In the genomic region with DNA sequence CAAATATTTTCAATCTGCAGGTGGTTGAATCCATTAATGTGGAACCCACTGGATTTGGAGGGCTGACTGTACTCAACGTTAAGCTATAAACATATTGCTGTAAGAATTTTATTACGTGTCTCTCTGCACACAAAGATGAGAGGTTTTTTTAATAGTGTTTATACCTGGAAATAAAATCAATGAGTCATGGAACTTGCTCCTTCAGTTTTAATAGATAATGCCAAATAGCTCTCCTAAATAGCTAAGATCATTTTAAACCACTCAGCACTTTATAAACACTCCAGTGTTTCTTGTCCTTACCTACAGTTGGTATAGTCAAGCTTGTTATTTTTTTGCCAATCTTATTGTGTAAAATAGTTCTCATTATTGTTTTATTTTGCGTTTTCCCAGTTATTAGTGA, we compare ENCODE assay signal across 33 cellular contexts.
"Had no signal": no experiment of that assay in that cellular context is flagged by ENCODE, and none has a peak within 500 bp of the region (broad histone marks: within the 10 kb centered on the region; RNA-seq: fewer than 3 reads in every experiment).

No MANE protein-coding gene starts in this region.

- H3K4me3 ChIP-seq: ascending aorta, PC-9 had no signal

- H3K27ac ChIP-seq: ascending aorta, PC-9, RWPE1, VCaP had no signal

- H3K36me3 ChIP-seq: ascending aorta had no signal

- H3K4me1 ChIP-seq: ascending aorta had no signal

- DNase-seq: activated B cell treated with CpG ODN at 0.5 μM for 24 hours; activated CD4-positive, alpha-beta memory T cell treated with anti-CD3 and anti-CD28 coated beads, Interleukin-2, amount 10 ng/mL, durations not matched to agents 7 days and 5 days; activated CD4-positive, alpha-beta T cell treated with anti-CD3 and anti-CD28 coated beads for 4 hours; activated CD4-positive, alpha-beta T cell treated with anti-CD3 and anti-CD28 coated beads, Interleukin-2, amount 50 U/mL, for 1 hour; activated CD4-positive, CD25-positive, alpha-beta regulatory T cell treated with anti-CD3 and anti-CD28 coated beads, Interleukin-2, amount 50 U/mL, for 72 hours; activated CD8-positive, alpha-beta memory T cell treated with anti-CD3 and anti-CD28 coated beads for 24 hours; activated CD8-positive, alpha-beta memory T cell treated with anti-CD3 and anti-CD28 coated beads, Interleukin-2, amount 10 ng/mL, durations not matched to agents 7 days and 5 days; activated CD8-positive, alpha-beta memory T cell treated with anti-CD3 and anti-CD28 coated beads, Interleukin-2, amount 50 U/mL, for 48 hours; activated effector memory CD4-positive, alpha-beta T cell treated with Interleukin-2 at 50 U/mL for 16 hours; activated naive CD4-positive, alpha-beta T cell treated with anti-CD3 and anti-CD28 coated beads, Interleukin-2, amount 10 ng/mL, durations not matched to agents 7 days and 5 days; activated naive CD8-positive, alpha-beta T cell treated with anti-CD3 and anti-CD28 coated beads, Interleukin-2, amount 50 U/mL, for 24 hours; activated T-cell treated with anti-CD3 and anti-CD28 coated beads, Interleukin-2, amount 50 U/mL, for 48 hours; Karpas-422; KBM-7; NCI-H1092 treated with DMSO at 0.1 percent for 48 hours; NCI-H1417; NCI-H146; NCI-H187; NCI-H2029 treated with DMSO at 0.1 percent for 48 hours; NCI-H345; NCI-H526; NCI-H748 treated with DMSO at 0.1 percent for 48 hours; NK-92 treated with Interleukin-12 subunit alpha and Interleukin-12 subunit beta, amount 100 ng/mL, for 24 hours; PC-9; SIG-M5; SW 1271; T-helper 1 cell; T-helper 2 cell; T-helper 9 cell had no signal

- ATAC-seq: activated CD8-positive, alpha-beta memory T cell treated with anti-CD3 and anti-CD28 coated beads, Interleukin-2, amount 10 ng/mL, durations not matched to agents 7 days and 5 days; activated naive CD8-positive, alpha-beta T cell treated with anti-CD3 and anti-CD28 coated beads, Interleukin-2, amount 50 U/mL, for 24 hours; Right ventricle myocardium inferior had no signal

- H3K9me3 ChIP-seq: ascending aorta had no signal
